Comparison of ENCODE assay signal across 1 cellular context in the genomic region with DNA sequence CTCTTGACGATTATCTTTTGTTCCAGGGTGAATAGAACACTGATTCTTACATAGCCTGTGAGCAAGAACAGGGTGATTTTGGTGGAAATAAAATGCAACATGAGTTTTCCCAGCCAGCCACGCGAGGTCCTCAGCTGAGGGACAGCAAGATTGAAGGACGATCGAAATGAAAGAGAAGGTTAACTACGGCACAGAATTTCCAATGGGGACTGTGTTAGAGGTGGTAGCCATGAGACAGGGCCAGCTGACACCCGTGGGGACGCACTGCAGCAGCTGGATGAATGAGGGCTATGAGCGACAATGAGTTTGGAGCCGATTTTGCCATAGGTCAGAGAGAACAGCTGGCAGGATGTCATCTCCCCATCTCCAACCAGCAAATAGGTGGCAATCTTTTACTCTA.
TF ChIP-seq lines count a peak whose summit lies in the region.

No MANE protein-coding gene starts in this region.

TF ChIP-seq in SK-N-SH treated with all-trans-retinoic acid at 6 μM for 48 hours, 23 proteins besides CTCF, POLR2A, EP300 and RAD21 (continued from another document):
- no peak for TF ChIP-seq POU6F1 (CRISPR knock-in tag; IDR thresholded peaks at IDR 0.05; ENCODE audit: borderline replicate concordance, low read depth)
- no peak for TF ChIP-seq ZFP3 (CRISPR knock-in tag; IDR thresholded peaks at IDR 0.05)
- TF ChIP-seq GLIS3 (CRISPR knock-in tag; IDR thresholded peaks at IDR 0.05) = no peak
